ENCODE assay signal across 1 cellular context in genomic region chr11:819129-819931, GRCh38.
TF ChIP-seq lines count a peak whose summit lies in the region.

No MANE protein-coding gene starts in this region.

TF ChIP-seq in HepG2, 621 proteins besides CTCF, POLR2A, EP300 and RAD21 (continued from another document and continues in another):
- peak; percentile 18; the same call in 1 of the 2 replicates for TF ChIP-seq ZBED4 (CRISPR knock-in tag; IDR thresholded peaks at IDR 0.05; ENCODE audit: borderline replicate concordance)
- peak; percentile 96 for TF ChIP-seq POLR2G (IDR thresholded peaks at IDR 0.05; ENCODE audit: low read depth, low read length)
- TF ChIP-seq ZNF331 (CRISPR knock-in tag; IDR thresholded peaks at IDR 0.05) = peak; percentile 20; the same call in 1 of the 2 replicates
- TF ChIP-seq ARID2 (CRISPR knock-in tag; IDR thresholded peaks at IDR 0.05; ENCODE audit: borderline replicate concordance) = 0 out of 2 replicates have a peak, but pooled peaks have one; percentile 76
- TF ChIP-seq POLR2AphosphoS5 (IDR thresholded peaks at IDR 0.05; ENCODE audit: low read depth, low read length) = peak; percentile 92
- TF ChIP-seq NR1H2 (CRISPR knock-in tag; IDR thresholded peaks at IDR 0.05; ENCODE audit: borderline replicate concordance, low read depth) = no peak
- 0 out of 2 replicates have a peak, but pooled peaks have one; percentile 47 for TF ChIP-seq SNAPC2 (CRISPR knock-in tag; IDR thresholded peaks at IDR 0.05)
- TF ChIP-seq ZNF546 (CRISPR knock-in tag; conservative IDR thresholded peaks at IDR 0.05) = peak; percentile 59; the same call in 1 of the 2 replicates
- TF ChIP-seq PATZ1 (CRISPR knock-in tag; IDR thresholded peaks at IDR 0.05) = peak; percentile 75
- 0 out of 2 replicates have a peak, but pooled peaks have one; percentile 67 for TF ChIP-seq HOXD1 (CRISPR knock-in tag; IDR thresholded peaks at IDR 0.05)
- TF ChIP-seq NR2F2 (IDR thresholded peaks at IDR 0.05; ENCODE audit: borderline replicate concordance, low read depth) = peak; percentile 20; the same call in 1 of the 2 replicates
- TF ChIP-seq MAX (IDR thresholded peaks at IDR 0.05) = peak; percentile 70
- TF ChIP-seq NR0B2 (CRISPR knock-in tag; IDR thresholded peaks at IDR 0.05) = no peak; the same call in 1 of the 2 replicates
- peak; percentile 81 for TF ChIP-seq ZFY (CRISPR knock-in tag; IDR thresholded peaks at IDR 0.05)
- TF ChIP-seq MEIS1 (CRISPR knock-in tag; IDR thresholded peaks at IDR 0.05; ENCODE audit: borderline replicate concordance) = peak; percentile 21
- 0 out of 2 replicates have a peak, but pooled peaks have one; percentile 61 for TF ChIP-seq ZNF749 (CRISPR knock-in tag; IDR thresholded peaks at IDR 0.05; ENCODE audit: borderline replicate concordance)
- TF ChIP-seq RNF2 (conservative IDR thresholded peaks at IDR 0.05; ENCODE audit: low read depth) = no peak
- 0 out of 2 replicates have a peak, but pooled peaks have one; percentile 34 for TF ChIP-seq ZXDC (CRISPR knock-in tag; IDR thresholded peaks at IDR 0.05)
- TF ChIP-seq ZNF333 (CRISPR knock-in tag; IDR thresholded peaks at IDR 0.05; ENCODE audit: borderline replicate concordance) = no peak
- TF ChIP-seq ZBTB44 (CRISPR knock-in tag; IDR thresholded peaks at IDR 0.05) = no peak
- peak; percentile 35; the same call in 1 of the 2 replicates for TF ChIP-seq ZBTB14 (CRISPR knock-in tag; IDR thresholded peaks at IDR 0.05)
- peak; percentile 7; the same call in 1 of the 2 replicates for TF ChIP-seq ZNF605 (CRISPR knock-in tag; IDR thresholded peaks at IDR 0.05)
- TF ChIP-seq ZNF746 (CRISPR knock-in tag; IDR thresholded peaks at IDR 0.05) = peak; percentile 30
- TF ChIP-seq ZNF574 (CRISPR knock-in tag; IDR thresholded peaks at IDR 0.05) = peak; percentile 22; the same call in 1 of the 2 replicates
- 0 out of 2 replicates have a peak, but pooled peaks have one; percentile 45 for TF ChIP-seq ZNF101 (CRISPR knock-in tag; IDR thresholded peaks at IDR 0.05; ENCODE audit: borderline replicate concordance, low read depth)
- TF ChIP-seq DRAP1 (CRISPR knock-in tag; IDR thresholded peaks at IDR 0.05) = peak; percentile 97
- TF ChIP-seq ASH2L (IDR thresholded peaks at IDR 0.05; ENCODE audit: insufficient read length, low read depth, low read length) = peak; percentile 65
- TF ChIP-seq NFYC (CRISPR knock-in tag; IDR thresholded peaks at IDR 0.05) = peak; percentile 63
- TF ChIP-seq MXD1 (CRISPR knock-in tag; IDR thresholded peaks at IDR 0.05) = 0 out of 2 replicates have a peak, but pooled peaks have one; percentile 20
- TF ChIP-seq TBP (CRISPR knock-in tag; IDR thresholded peaks at IDR 0.05) = no peak
- peak; percentile 69 for TF ChIP-seq NFYB (CRISPR knock-in tag; IDR thresholded peaks at IDR 0.05)
- TF ChIP-seq GATAD2A (CRISPR knock-in tag; IDR thresholded peaks at IDR 0.05) = peak; percentile 10; the same call in 1 of the 2 replicates
- no peak for TF ChIP-seq HNF1A (IDR thresholded peaks at IDR 0.05; ENCODE audit: low read depth)
- TF ChIP-seq HNF1A (CRISPR knock-in tag; IDR thresholded peaks at IDR 0.05; ENCODE audit: borderline replicate concordance) = peak; percentile 26; the same call in 1 of the 2 replicates
- no peak for TF ChIP-seq ATF3 (CRISPR knock-in tag; IDR thresholded peaks at IDR 0.05)
